21 cellular contexts compared by ENCODE assay signal in genomic region chr1:12104417-12104816, GRCh38. TPM values are rescaled to one million over a fixed set of nuclear protein-coding genes. Genes with fewer than 3 reads are reported as not detected.
"Had no signal": no experiment of that assay in that cellular context is flagged by ENCODE, and none has a peak within 500 bp of the region (broad histone marks: within the 10 kb centered on the region; RNA-seq: fewer than 3 reads in every experiment).

No MANE protein-coding gene starts in this region.

- H3K9me3 Mint-ChIP-seq: activated naive CD4-positive, alpha-beta T cell treated with anti-CD3 and anti-CD28 coated beads for 36 hours; activated naive CD8-positive, alpha-beta T cell treated with anti-CD3 and anti-CD28 coated beads for 36 hours; activated T-cell treated with anti-CD3 and anti-CD28 coated beads, Interleukin-2, amount 50 U/mL, for 4 hours had no signal

- H3K27ac Mint-ChIP-seq: activated CD4-positive, alpha-beta T cell treated with anti-CD3 and anti-CD28 coated beads for 36 hours; activated CD8-positive, alpha-beta memory T cell treated with anti-CD3 and anti-CD28 coated beads, Interleukin-2, amount 10 ng/mL, durations not matched to agents 7 days and 5 days; activated naive CD4-positive, alpha-beta T cell treated with anti-CD3 and anti-CD28 coated beads for 36 hours; activated naive CD8-positive, alpha-beta T cell treated with anti-CD3 and anti-CD28 coated beads for 36 hours had no signal

- FAIRE-seq: TTC549 had no signal

- ATAC-seq: activated CD4-positive, alpha-beta T cell treated with anti-CD3 and anti-CD28 coated beads for 36 hours; activated CD8-positive, alpha-beta memory T cell treated with anti-CD3 and anti-CD28 coated beads, Interleukin-2, amount 10 ng/mL, durations not matched to agents 7 days and 5 days; activated T-cell treated with anti-CD3 and anti-CD28 coated beads, Interleukin-2, amount 50 U/mL, for 4 hours had no signal

- H3K4me3 Mint-ChIP-seq: activated CD4-positive, alpha-beta T cell treated with anti-CD3 and anti-CD28 coated beads for 36 hours; activated CD8-positive, alpha-beta memory T cell treated with anti-CD3 and anti-CD28 coated beads, Interleukin-2, amount 10 ng/mL, durations not matched to agents 7 days and 5 days; activated naive CD4-positive, alpha-beta T cell treated with anti-CD3 and anti-CD28 coated beads for 36 hours; activated naive CD8-positive, alpha-beta T cell treated with anti-CD3 and anti-CD28 coated beads for 36 hours; activated T-cell treated with anti-CD3 and anti-CD28 coated beads, Interleukin-2, amount 50 U/mL, for 4 hours had no signal

- H3K27me3 Mint-ChIP-seq: activated CD4-positive, alpha-beta T cell treated with anti-CD3 and anti-CD28 coated beads for 36 hours; activated CD8-positive, alpha-beta memory T cell treated with anti-CD3 and anti-CD28 coated beads, Interleukin-2, amount 10 ng/mL, durations not matched to agents 7 days and 5 days had no signal

- H3K36me3 Mint-ChIP-seq: activated naive CD8-positive, alpha-beta T cell treated with anti-CD3 and anti-CD28 coated beads for 36 hours had no signal

- H3K4me1 Mint-ChIP-seq: activated CD4-positive, alpha-beta T cell treated with anti-CD3 and anti-CD28 coated beads for 36 hours had no signal

- DNase-seq: activated CD4-positive, alpha-beta T cell treated with anti-CD3 and anti-CD28 coated beads for 36 hours; activated CD4-positive, alpha-beta T cell treated with anti-CD3 and anti-CD28 coated beads, Interleukin-2, amount 50 U/mL, for 4 hours; activated CD8-positive, alpha-beta memory T cell treated with anti-CD3 and anti-CD28 coated beads, Interleukin-2, amount 10 ng/mL, durations not matched to agents 7 days and 5 days; activated gamma-delta T cell; activated naive CD4-positive, alpha-beta T cell treated with anti-CD3 and anti-CD28 coated beads for 36 hours; activated naive CD8-positive, alpha-beta T cell treated with anti-CD3 and anti-CD28 coated beads for 36 hours; activated T-cell treated with anti-CD3 and anti-CD28 coated beads, Interleukin-2, amount 50 U/mL, for 4 hours; KG1; NCI-H1048; NCI-H146; NCI-H1930; NCI-H2171; NCI-H2227 treated with DMSO at 0.1 percent for 48 hours; NCI-H526; NCI-H774; SIG-M5; T-helper 2 cell; T1000 had no signal

RNA-seq across cellular contexts. Expression of gene TNFRSF8, which starts 41.3 kb away (rescaled TPM):
- total RNA-seq: LHCN-M2, RPMI7951 had no signal
